In genomic region chr1:54347955-54348699, GRCh38 we compare ENCODE assay signal across 14 cellular contexts. TPM values are rescaled to one million over a fixed set of nuclear protein-coding genes. Genes with fewer than 3 reads are reported as not detected.
DNase-seq lines count a peak whose midpoint lies in the region; ATAC-seq and TF ChIP-seq lines count a peak whose summit lies in the region.
"Had no signal": no experiment of that assay in that cellular context is flagged by ENCODE, and none has a peak within 500 bp of the region (broad histone marks: within the 10 kb centered on the region; RNA-seq: fewer than 3 reads in every experiment).

No MANE protein-coding gene starts in this region.

- WGBS in right lobe of liver (ENCODE audit: insufficient coverage, low coverage, low lambda C conversion rate, missing lambda C conversion rate) = 23% methylated on average over 10 of the region's 14 CpGs

- peaks cover 5% of the 10 kb centered on the region for H3K36me3 Mint-ChIP-seq in CD4-positive, alpha-beta T cell (ENCODE audit: low read depth)
- no peaks in the 10 kb centered on the region for H3K36me3 Mint-ChIP-seq in activated T-helper 2 cell treated with anti-CD3 and anti-CD28 coated beads, Interferon-gamma antibody, Interleukin-2, Interleukin-4, amounts not matched to agents 10 μg/mL and 5 μg/mL and 100 μg/mL, durations not matched to agents 14 hours and 24 hours and 36 hours (ENCODE audit: low read depth)
- H3K36me3 Mint-ChIP-seq: naive B cell had no signal

- peaks cover 63% of the 10 kb centered on the region for H3K4me1 Mint-ChIP-seq in CD4-positive, alpha-beta T cell (ENCODE audit: low read depth)
- H3K4me1 Mint-ChIP-seq in activated T-helper 2 cell treated with anti-CD3 and anti-CD28 coated beads, Interferon-gamma antibody, Interleukin-2, Interleukin-4, amounts not matched to agents 10 μg/mL and 5 μg/mL and 100 μg/mL, durations not matched to agents 14 hours and 24 hours and 36 hours (ENCODE audit: low read depth) = peaks cover 10% of the 10 kb centered on the region

- CTCF ChIA-PET in CD4-positive, alpha-beta T cell (lab: Charles Lee) = no interaction called here

- TF ChIP-seq POLR2A in right lobe of liver (IDR thresholded peaks at IDR 0.05) = no peak

- no peaks in the 10 kb centered on the region for H3K9me3 Mint-ChIP-seq in CD4-positive, alpha-beta T cell
- H3K9me3 Mint-ChIP-seq in activated T-helper 2 cell treated with anti-CD3 and anti-CD28 coated beads, Interferon-gamma antibody, Interleukin-2, Interleukin-4, amounts not matched to agents 10 μg/mL and 5 μg/mL and 100 μg/mL, durations not matched to agents 14 hours and 24 hours and 36 hours = no peaks in the 10 kb centered on the region
- H3K9me3 Mint-ChIP-seq: IgD-negative memory B cell, naive B cell had no signal

- peak overlapping the region; percentile 26 for H3K27ac Mint-ChIP-seq in CD4-positive, alpha-beta T cell
- no peak overlapping the region for H3K27ac Mint-ChIP-seq in activated T-helper 2 cell treated with anti-CD3 and anti-CD28 coated beads, Interferon-gamma antibody, Interleukin-2, Interleukin-4, amounts not matched to agents 10 μg/mL and 5 μg/mL and 100 μg/mL, durations not matched to agents 14 hours and 24 hours and 36 hours

- H3K27me3 Mint-ChIP-seq in CD4-positive, alpha-beta T cell = no peaks in the 10 kb centered on the region
- no peaks in the 10 kb centered on the region for H3K27me3 Mint-ChIP-seq in activated T-helper 2 cell treated with anti-CD3 and anti-CD28 coated beads, Interferon-gamma antibody, Interleukin-2, Interleukin-4, amounts not matched to agents 10 μg/mL and 5 μg/mL and 100 μg/mL, durations not matched to agents 14 hours and 24 hours and 36 hours (ENCODE audit: low read depth)
- H3K27me3 Mint-ChIP-seq: IgD-negative memory B cell, naive B cell had no signal

- H3K36me3 ChIP-seq in WERI-Rb-1 = peaks cover 68% of the 10 kb centered on the region
- no peaks in the 10 kb centered on the region for H3K36me3 ChIP-seq in right lobe of liver

- H3K9me3 ChIP-seq in CD4-positive, alpha-beta T cell (ENCODE audit: control insufficient read depth, low read length) = no peaks in the 10 kb centered on the region
- H3K9me3 ChIP-seq in WERI-Rb-1 (ENCODE audit: severe bottlenecking) = no peaks in the 10 kb centered on the region
- no peaks in the 10 kb centered on the region for H3K9me3 ChIP-seq in right lobe of liver
- H3K9me3 ChIP-seq: BLaER1 treated with 17β-estradiol and CSF1 and Interleukin-3, amounts not matched to agents 10 nM and 100 nM had no signal

- DNase-seq in CD4-positive, alpha-beta T cell = no peak
- DNase-seq in DMS79 (lab: John Stamatoyannopoulos, UW) (peak; percentile 39), WERI-Rb-1 (no peak), right lobe of liver (peak in 2 of 3 donors; percentile 37 to 62), glomerular visceral epithelial cell (ENCODE audit: extremely low spot score) (no peak), SKM-1 (lab: John Stamatoyannopoulos, UW; ENCODE audit: unreplicated experiment) (no peak)
- DNase-seq in activated T-helper 2 cell treated with anti-CD3 and anti-CD28 coated beads, Interferon-gamma antibody, Interleukin-2, Interleukin-4, amounts not matched to agents 10 μg/mL and 5 μg/mL and 100 μg/mL, durations not matched to agents 14 hours and 24 hours and 36 hours (ENCODE audit: low spot score) = no peak
- DNase-seq: central memory CD4-positive, alpha-beta T cell; naive B cell; NCI-H1694 treated with DMSO at 0.1 percent for 48 hours; stimulated activated CD4-positive, alpha-beta T cell treated with anti-CD3 and anti-CD28 coated beads, Interleukin-15, amount 100 ng/mL, for 24 hours had no signal

- H3K27me3 ChIP-seq in CD4-positive, alpha-beta T cell (ENCODE audit: control insufficient read depth, insufficient read depth, low read length) = no peaks in the 10 kb centered on the region
- H3K27me3 ChIP-seq in WERI-Rb-1 (ENCODE audit: insufficient read depth, low read depth, severe bottlenecking) (no peaks in the 10 kb centered on the region), right lobe of liver (no peaks in the 10 kb centered on the region)
- H3K27me3 ChIP-seq: BLaER1 treated with 17β-estradiol and CSF1 and Interleukin-3, amounts not matched to agents 10 nM and 100 nM had no signal

- TF ChIP-seq CTCF in CD4-positive, alpha-beta T cell (IDR thresholded peaks at IDR 0.05) = no peak
- no peak for TF ChIP-seq CTCF in WERI-Rb-1 (IDR thresholded peaks at IDR 0.05; ENCODE audit: low read depth, low read length)
- TF ChIP-seq CTCF in right lobe of liver (IDR thresholded peaks at IDR 0.05) = no peak

- POLR2A ChIA-PET in CD4-positive, alpha-beta T cell (lab: Charles Lee) = no interaction called here

- H3K4me1 ChIP-seq in right lobe of liver = peaks cover 0 to 16% (median 5%) of the 10 kb centered on the region in 4 donors

- H3K4me3 ChIP-seq in WERI-Rb-1 (ENCODE audit: low read depth, low read length) (no peak overlapping the region), right lobe of liver (no peak overlapping the region)
- H3K4me3 ChIP-seq: BLaER1 treated with 17β-estradiol and CSF1 and Interleukin-3, amounts not matched to agents 10 nM and 100 nM had no signal

- ATAC-seq in CD4-positive, alpha-beta T cell (ENCODE audit: poor library complexity) = no peak
- peak; percentile 81 to 90 (median 88) for ATAC-seq in right lobe of liver
- no peak for ATAC-seq in HG02852 (IDR thresholded peaks at IDR 0.05; ENCODE audit: unreplicated experiment)

- intact Hi-C loops in CD4-positive, alpha-beta T cell (cut with DNase I, micrococcal nuclease) = no loop called here
- intact Hi-C loops in right lobe of liver (cut with DNase I) = no loop called here
- intact Hi-C loops in activated T-helper 2 cell treated with anti-CD3 and anti-CD28 coated beads, Interferon-gamma antibody, Interleukin-2, Interleukin-4, amounts not matched to agents 10 μg/mL and 5 μg/mL and 100 μg/mL, durations not matched to agents 14 hours and 24 hours and 36 hours (cut with micrococcal nuclease) = no loop called here

- H3K27ac ChIP-seq in CD4-positive, alpha-beta T cell (ENCODE audit: low read depth, low read length) = no peak overlapping the region
- H3K27ac ChIP-seq in WERI-Rb-1 = peak overlapping the region; percentile 87
- peak overlapping the region in 2 of 3 donors; percentile 25 to 39 for H3K27ac ChIP-seq in right lobe of liver
- H3K27ac ChIP-seq: BLaER1 treated with 17β-estradiol and CSF1 and Interleukin-3, amounts not matched to agents 10 nM and 100 nM had no signal

- no peak overlapping the region for H3K4me3 Mint-ChIP-seq in CD4-positive, alpha-beta T cell
- no peak overlapping the region for H3K4me3 Mint-ChIP-seq in activated T-helper 2 cell treated with anti-CD3 and anti-CD28 coated beads, Interferon-gamma antibody, Interleukin-2, Interleukin-4, amounts not matched to agents 10 μg/mL and 5 μg/mL and 100 μg/mL, durations not matched to agents 14 hours and 24 hours and 36 hours (ENCODE audit: low read depth)
- H3K4me3 Mint-ChIP-seq: IgD-negative memory B cell, naive B cell had no signal

RNA-seq across cellular contexts. Expression of gene SSBP3, which starts 58.1 kb away (rescaled TPM):
- total RNA-seq in CD4-positive, alpha-beta T cell = 10 to 100 TPM; 50.6 to 52.4 TPM
- 10 to 100 TPM; 19.4 to 34.1 (median 24.4) TPM for total RNA-seq in right lobe of liver
- total RNA-seq in activated T-helper 2 cell treated with anti-CD3 and anti-CD28 coated beads, Interferon-gamma antibody, Interleukin-2, Interleukin-4, amounts not matched to agents 10 μg/mL and 5 μg/mL and 100 μg/mL, durations not matched to agents 14 hours and 24 hours and 36 hours = 84.4 and 89.9 TPM in 2 replicates

Comparison
In these comparisons a context has a peak if more than half of its experiments do, and no peak if none do; other contexts are left out.
1. ATAC-seq: peak in right lobe of liver (4 of 4); none in CD4-positive, alpha-beta T cell (single experiment) and HG02852 (single experiment).
2. DNase-seq: peak in DMS79 (single experiment) and right lobe of liver (2 of 3); none in CD4-positive, alpha-beta T cell (0 of 10), WERI-Rb-1 (single experiment), glomerular visceral epithelial cell (single experiment), SKM-1 (single experiment) and activated T-helper 2 cell treated with anti-CD3 and anti-CD28 coated beads, Interferon-gamma antibody, Interleukin-2, Interleukin-4, amounts not matched to agents 10 μg/mL and 5 μg/mL and 100 μg/mL, durations not matched to agents 14 hours and 24 hours and 36 hours (single experiment).